ENCODE assay signal across 17 cellular contexts in the genomic region with DNA sequence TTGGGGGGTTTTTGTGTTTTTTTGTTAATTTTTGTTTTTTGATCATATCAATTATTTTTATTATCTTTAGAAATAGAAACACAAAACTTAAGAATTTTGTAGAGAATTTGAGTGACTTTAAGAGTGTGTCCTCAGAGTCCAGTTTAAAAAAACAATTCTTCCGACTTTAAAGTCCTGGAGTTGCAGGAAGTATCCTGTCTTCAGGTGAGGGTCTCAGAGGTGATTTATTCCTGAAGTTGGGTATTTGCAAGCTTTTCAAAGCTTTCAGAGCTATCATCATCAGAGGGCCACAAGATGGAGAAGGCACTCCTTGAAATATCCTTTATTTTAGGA. TPM values are rescaled to one million over a fixed set of nuclear protein-coding genes. Genes with fewer than 3 reads are reported as not detected.
DNase-seq lines count a peak whose midpoint lies in the region; ATAC-seq and TF ChIP-seq lines count a peak whose summit lies in the region.
"Had no signal": no experiment of that assay in that cellular context is flagged by ENCODE, and none has a peak within 500 bp of the region (broad histone marks: within the 10 kb centered on the region; RNA-seq: fewer than 3 reads in every experiment).

No MANE protein-coding gene starts in this region.

- no peaks in the 10 kb centered on the region for H4K20me1 ChIP-seq in BLaER1 treated with 17β-estradiol and CSF1 and Interleukin-3, amounts not matched to agents 10 nM and 100 nM
- H4K20me1 ChIP-seq in OCI-LY1 (ENCODE audit: insufficient read depth, low read length), result no peaks in the 10 kb centered on the region
- H4K20me1 ChIP-seq in osteoblast (ENCODE audit: insufficient read depth, low read length), result no peaks in the 10 kb centered on the region

- H3K27ac ChIP-seq in BLaER1 treated with 17β-estradiol and CSF1 and Interleukin-3, amounts not matched to agents 10 nM and 100 nM, result peak overlapping the region in 9 of 11 experiments; percentile 84 to 97 (median 93); a peak in 15 of 22 replicates
- H3K27ac ChIP-seq in OCI-LY1 (ENCODE audit: low read depth, low read length, poor library complexity, severe bottlenecking) (peak overlapping the region; percentile 100), osteoblast (ENCODE audit: low read depth, low read length) (no peak overlapping the region)
- H3K27ac ChIP-seq: parathyroid adenoma had no signal

- no peaks in the 10 kb centered on the region for H3K9me2 ChIP-seq in OCI-LY1 (ENCODE audit: low read depth, low read length)

- TF ChIP-seq CTCF in OCI-LY1 (IDR thresholded peaks at IDR 0.05; ENCODE audit: low read length) (no peak), brain (conservative IDR thresholded peaks at IDR 0.05) (peak; percentile 8 to 12), osteoblast (IDR thresholded peaks at IDR 0.05; ENCODE audit: extremely low read depth, low read depth, low read length) (no peak)

- no peak for ATAC-seq in HG02981 (IDR thresholded peaks at IDR 0.05; ENCODE audit: unreplicated experiment)

- peaks cover 0 to 5% (median 1%) of the 10 kb centered on the region in 11 experiments; a peak in 9 of 22 replicates for H3K9me3 ChIP-seq in BLaER1 treated with 17β-estradiol and CSF1 and Interleukin-3, amounts not matched to agents 10 nM and 100 nM (replicated peaks in 1 of 11)
- H3K9me3 ChIP-seq in OCI-LY1 (ENCODE audit: low read length) (no peaks in the 10 kb centered on the region), osteoblast (ENCODE audit: low read depth, low read length) (no peaks in the 10 kb centered on the region)

- H2AFZ ChIP-seq in OCI-LY1 (ENCODE audit: low read length) (no peak overlapping the region), osteoblast (ENCODE audit: low read length) (no peak overlapping the region)

- no peak overlapping the region for H3K27ac Mint-ChIP-seq in brain
- H3K27ac Mint-ChIP-seq: activated T-helper 1 cell treated with anti-CD3 and anti-CD28 coated beads, Interleukin-12 subunit alpha, Interleukin-12 subunit beta, Interleukin-2, Interleukin-4 antibody, amounts not matched to agents 30 ng/mL and 10 ng/mL and 1 ng/mL, durations not matched to agents 14 hours and 24 hours and 36 hours; GM23338 had no signal

- H3K9ac ChIP-seq in BLaER1 treated with 17β-estradiol and CSF1 and Interleukin-3, amounts not matched to agents 10 nM and 100 nM, result peak overlapping the region in 8 of 11 experiments; percentile 30 to 85 (median 82); a peak in 11 of 22 replicates
- H3K9ac ChIP-seq in OCI-LY1 (ENCODE audit: low read length), result peak overlapping the region; percentile 67
- H3K9ac ChIP-seq: parathyroid adenoma had no signal

- DNase-seq in osteoblast (ENCODE audit: insufficient read length, low spot score, missing footprints) (no peak), SW 1271 (lab: John Stamatoyannopoulos, UW) (no peak), NCI-H1048 (lab: John Stamatoyannopoulos, UW) (no peak), OCI-M2 (lab: John Stamatoyannopoulos, UW; ENCODE audit: unreplicated experiment) (no peak)

- no peaks in the 10 kb centered on the region for H3K36me3 ChIP-seq in BLaER1 treated with 17β-estradiol and CSF1 and Interleukin-3, amounts not matched to agents 10 nM and 100 nM
- H3K36me3 ChIP-seq in OCI-LY1 (ENCODE audit: insufficient read depth, low read length) (peaks cover 3% of the 10 kb centered on the region; the same call in 1 of the 2 replicates), osteoblast (ENCODE audit: insufficient read depth, low read length) (no peaks in the 10 kb centered on the region)

- peaks cover 67 to 88% (median 78%) of the 10 kb centered on the region in 10 experiments for H3K4me1 ChIP-seq in BLaER1 treated with 17β-estradiol and CSF1 and Interleukin-3, amounts not matched to agents 10 nM and 100 nM
- H3K4me1 ChIP-seq in OCI-LY1 (ENCODE audit: insufficient read depth, low read length, severe bottlenecking) (peaks cover 73% of the 10 kb centered on the region), osteoblast (ENCODE audit: insufficient read depth, low read length) (peaks cover 11% of the 10 kb centered on the region)
- H3K4me1 ChIP-seq: parathyroid adenoma had no signal

- H3F3A ChIP-seq in OCI-LY1 (ENCODE audit: insufficient read depth, low read length), result peaks cover 4% of the 10 kb centered on the region; the same call in 1 of the 2 replicates

- peak overlapping the region; percentile 78 to 96 (median 89); a peak in 21 of 22 replicates for H3K4me2 ChIP-seq in BLaER1 treated with 17β-estradiol and CSF1 and Interleukin-3, amounts not matched to agents 10 nM and 100 nM
- H3K4me2 ChIP-seq in OCI-LY1 (ENCODE audit: low read length), result peak overlapping the region; percentile 78
- H3K4me2 ChIP-seq in osteoblast (ENCODE audit: insufficient read depth, low read length), result peak overlapping the region; percentile 70
- H3K4me2 ChIP-seq: GM23338 had no signal

- H3K79me2 ChIP-seq in OCI-LY1 (ENCODE audit: insufficient read depth, low read length), result no peaks in the 10 kb centered on the region
- no peaks in the 10 kb centered on the region for H3K79me2 ChIP-seq in osteoblast (ENCODE audit: insufficient read depth, low read length)
- H3K79me2 ChIP-seq: parathyroid adenoma had no signal

- H3K27me3 ChIP-seq in BLaER1 treated with 17β-estradiol and CSF1 and Interleukin-3, amounts not matched to agents 10 nM and 100 nM, result no peaks in the 10 kb centered on the region
- no peaks in the 10 kb centered on the region for H3K27me3 ChIP-seq in OCI-LY1 (ENCODE audit: insufficient read depth, low read length)
- H3K27me3 ChIP-seq in osteoblast (ENCODE audit: insufficient read depth, low read length), result no peaks in the 10 kb centered on the region

- H3K27me3 Mint-ChIP-seq in brain, result no peaks in the 10 kb centered on the region
- H3K27me3 Mint-ChIP-seq: naive thymus-derived CD4-positive, alpha-beta T cell had no signal

- H3K4me3 Mint-ChIP-seq in brain, result no peak overlapping the region
- H3K4me3 Mint-ChIP-seq: activated T-helper 1 cell treated with anti-CD3 and anti-CD28 coated beads, Interleukin-12 subunit alpha, Interleukin-12 subunit beta, Interleukin-2, Interleukin-4 antibody, amounts not matched to agents 30 ng/mL and 10 ng/mL and 1 ng/mL, durations not matched to agents 14 hours and 24 hours and 36 hours; GM23338; naive thymus-derived CD4-positive, alpha-beta T cell had no signal

- H3K4me3 ChIP-seq in BLaER1 treated with 17β-estradiol and CSF1 and Interleukin-3, amounts not matched to agents 10 nM and 100 nM, result no peak overlapping the region
- H3K4me3 ChIP-seq in OCI-LY1 (ENCODE audit: low read depth, low read length, poor library complexity, severe bottlenecking) (no peak overlapping the region), osteoblast (ENCODE audit: insufficient read depth, low read length) (no peak overlapping the region)
- H3K4me3 ChIP-seq: GM23338, smooth muscle cell had no signal

- H3K9me3 Mint-ChIP-seq in brain, result no peaks in the 10 kb centered on the region
- H3K9me3 Mint-ChIP-seq: activated T-helper 1 cell treated with anti-CD3 and anti-CD28 coated beads, Interleukin-12 subunit alpha, Interleukin-12 subunit beta, Interleukin-2, Interleukin-4 antibody, amounts not matched to agents 30 ng/mL and 10 ng/mL and 1 ng/mL, durations not matched to agents 14 hours and 24 hours and 36 hours; GM23338; naive thymus-derived CD4-positive, alpha-beta T cell had no signal

- H3K36me3 Mint-ChIP-seq in brain, result no peaks in the 10 kb centered on the region

- H3K4me1 Mint-ChIP-seq in brain, result peaks cover 14% of the 10 kb centered on the region

RNA-seq across cellular contexts. Expression of a gene that starts 23.0 kb away (rescaled TPM):
- 0.20 TPM for polyA plus RNA-seq in brain (ENCODE audit: insufficient read depth, low read depth, low replicate concordance)
- under 0.01 TPM in 1 of 2 replicates, not detected in the other for total RNA-seq in osteoblast
- total RNA-seq: activated T-helper 1 cell treated with anti-CD3 and anti-CD28 coated beads, Interleukin-12 subunit alpha, Interleukin-12 subunit beta, Interleukin-2, Interleukin-4 antibody, amounts not matched to agents 30 ng/mL and 10 ng/mL and 1 ng/mL, durations not matched to agents 14 hours and 24 hours and 36 hours; chondrocyte; glomerular endothelial cell; MCF 10A; smooth muscle cell had no signal
- polyA plus RNA-seq: AG04450, GM23338, smooth muscle cell had no signal

RNA-seq across cellular contexts. Expression of a gene that starts 44.8 kb away (rescaled TPM):
- polyA plus RNA-seq in brain (ENCODE audit: insufficient read depth, low read depth, low replicate concordance), result 0.29 TPM
- total RNA-seq in osteoblast, result 2.4 and 3.3 TPM in 2 replicates
- polyA plus RNA-seq: GM23338 had no signal

Comparison
In these comparisons a context has a peak if more than half of its experiments do, and no peak if none do; other contexts are left out.
1. CTCF ChIP-seq: peak in brain (2 of 2); none in OCI-LY1 (single experiment) and osteoblast (single experiment).
2. Peak in every context shown above with its lines, with median percentiles within 50 percentile points of each other: H3K4me2 ChIP-seq.